28 cellular contexts compared by ENCODE assay signal in the genomic region with DNA sequence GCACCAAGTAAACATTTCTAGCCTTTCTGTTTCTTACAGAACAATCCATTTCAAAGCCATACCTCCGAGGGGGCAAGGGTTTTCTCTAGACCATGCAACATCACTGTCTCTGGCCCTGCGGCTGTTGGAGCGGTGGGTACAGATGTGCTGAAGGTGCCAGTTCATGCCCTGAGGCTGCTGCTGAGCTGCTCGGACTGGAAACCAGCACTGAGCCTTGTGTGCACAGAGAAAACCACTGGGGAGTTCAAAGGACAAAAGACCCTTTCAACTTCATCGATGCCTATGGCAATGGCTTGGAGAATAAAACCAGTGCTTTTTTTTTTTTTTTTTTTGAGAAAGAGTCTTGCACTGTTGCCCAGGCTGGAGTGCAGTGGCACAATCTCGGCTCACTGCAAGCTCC.
"Had no signal": no experiment of that assay in that cellular context is flagged by ENCODE, and none has a peak within 500 bp of the region (broad histone marks: within the 10 kb centered on the region; RNA-seq: fewer than 3 reads in every experiment).

No MANE protein-coding gene starts in this region.

- FAIRE-seq: endometrium, pancreas had no signal

- H3K36me3 Mint-ChIP-seq: memory B cell, natural killer cell had no signal

- H3K9me3 ChIP-seq: esophagus squamous epithelium, gastrocnemius medialis, heart left ventricle, lower lobe of right lung, neutrophil, pancreas, right atrium auricular region, suprapubic skin, transverse colon, vagina had no signal

- DNase-seq: dermis blood vessel endothelial cell; effector memory CD8-positive, alpha-beta T cell; esophagus squamous epithelium; gastrocnemius medialis; heart left ventricle; kidney glomerular epithelial cell; left ventricle myocardium superior; lower lobe of right lung; natural killer cell; pancreas; stimulated activated CD4-positive, alpha-beta T cell treated with anti-CD3 and anti-CD28 coated beads, Interleukin-12 subunit alpha, Interleukin-12 subunit beta, amount 100 ng/mL, for 4 hours; stimulated activated CD4-positive, alpha-beta T cell treated with anti-CD3 and anti-CD28 coated beads, Interleukin-1b, Interleukin-23, amount 100 ng/mL, for 48 hours; stimulated activated CD4-positive, alpha-beta T cell treated with anti-CD3 and anti-CD28 coated beads, Interleukin-4, amount 100 ng/mL, for 1 hour; stimulated activated CD8-positive, alpha-beta memory T cell treated with anti-CD3 and anti-CD28 coated beads, Interleukin-4, amount 100 ng/mL, for 48 hours; stimulated activated naive CD4-positive, alpha-beta T cell; stimulated activated naive CD8-positive, alpha-beta T cell treated with anti-CD3 and anti-CD28 coated beads, Interleukin-15, amount 100 ng/mL, for 72 hours; transverse colon had no signal

- H3K4me2 ChIP-seq: hepatocyte, smooth muscle cell had no signal

- H3K27ac ChIP-seq: coronary artery, esophagus squamous epithelium, gastrocnemius medialis, heart left ventricle, hepatocyte, lower lobe of right lung, neutrophil, pancreas, right atrium auricular region, suprapubic skin, transverse colon, vagina had no signal

- H3K36me3 ChIP-seq: esophagus squamous epithelium, gastrocnemius medialis, heart left ventricle, lower lobe of right lung, neutrophil, pancreas, right atrium auricular region, suprapubic skin, transverse colon, vagina had no signal

- H3K79me2 ChIP-seq: hepatocyte had no signal

- H3K4me3 ChIP-seq: coronary artery, esophagus squamous epithelium, gastrocnemius medialis, heart left ventricle, hepatocyte, lower lobe of right lung, pancreas, right atrium auricular region, smooth muscle cell, suprapubic skin, transverse colon, vagina had no signal

- H3K4me3 Mint-ChIP-seq: effector memory CD8-positive, alpha-beta T cell; memory B cell; natural killer cell; stimulated activated naive CD8-positive, alpha-beta T cell treated with anti-CD3 and anti-CD28 coated beads, Interleukin-15, amount 100 ng/mL, for 72 hours had no signal

- H3K4me1 ChIP-seq: heart left ventricle, lower lobe of right lung, pancreas, right atrium auricular region, vagina had no signal

- H3K27me3 ChIP-seq: gastrocnemius medialis, hepatocyte, neutrophil, pancreas, right atrium auricular region, suprapubic skin, transverse colon, vagina had no signal

- H3K9me3 Mint-ChIP-seq: effector memory CD8-positive, alpha-beta T cell; memory B cell; natural killer cell; stimulated activated naive CD8-positive, alpha-beta T cell treated with anti-CD3 and anti-CD28 coated beads, Interleukin-15, amount 100 ng/mL, for 72 hours had no signal

- ATAC-seq: effector memory CD8-positive, alpha-beta T cell; gastrocnemius medialis; heart left ventricle; left ventricle myocardium superior; lower lobe of right lung; natural killer cell; pancreas; sciatic nerve; stimulated activated naive CD8-positive, alpha-beta T cell treated with anti-CD3 and anti-CD28 coated beads, Interleukin-15, amount 100 ng/mL, for 72 hours had no signal

- H3K4me1 Mint-ChIP-seq: stimulated activated naive CD8-positive, alpha-beta T cell treated with anti-CD3 and anti-CD28 coated beads, Interleukin-15, amount 100 ng/mL, for 72 hours had no signal

- H2AFZ ChIP-seq: hepatocyte had no signal

- H3K27ac Mint-ChIP-seq: effector memory CD8-positive, alpha-beta T cell; memory B cell; natural killer cell; progenitor cell of endocrine pancreas; stimulated activated naive CD8-positive, alpha-beta T cell treated with anti-CD3 and anti-CD28 coated beads, Interleukin-15, amount 100 ng/mL, for 72 hours had no signal
